13 cellular contexts compared by ENCODE assay signal in the genomic region with DNA sequence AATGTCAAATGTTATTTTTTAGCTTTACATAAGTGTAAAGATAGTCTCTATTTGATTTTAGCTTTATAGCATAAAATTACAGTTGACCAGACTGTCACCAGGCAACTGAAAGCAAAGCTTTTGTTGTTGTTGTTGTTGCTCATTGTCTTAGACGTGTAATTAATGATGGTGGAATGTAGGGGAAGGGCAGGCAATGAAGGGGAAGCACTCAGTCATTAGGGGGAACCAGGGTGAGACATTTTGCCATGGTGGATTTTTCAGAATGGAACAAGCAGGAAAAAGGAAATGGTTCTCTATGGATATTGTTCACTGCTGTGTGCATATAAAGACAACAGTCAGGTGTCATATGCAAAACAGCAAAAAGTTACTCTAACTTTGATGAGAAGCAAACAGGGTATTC.
DNase-seq lines count a peak whose midpoint lies in the region; ATAC-seq and TF ChIP-seq lines count a peak whose summit lies in the region.
"Had no signal": no experiment of that assay in that cellular context is flagged by ENCODE, and none has a peak within 500 bp of the region (broad histone marks: within the 10 kb centered on the region; RNA-seq: fewer than 3 reads in every experiment).

No MANE protein-coding gene starts in this region.

- no peak for ATAC-seq in HG02623 (IDR thresholded peaks at IDR 0.05; ENCODE audit: unreplicated experiment)
- ATAC-seq in HG03457 (IDR thresholded peaks at IDR 0.05; ENCODE audit: unreplicated experiment) = no peak

- peaks cover 3% of the 10 kb centered on the region for H3K36me3 Mint-ChIP-seq in IgD-negative memory B cell
- peaks cover 17% of the 10 kb centered on the region for H3K36me3 Mint-ChIP-seq in nephron progenitor cell (ENCODE audit: low read depth)
- peaks cover 4% of the 10 kb centered on the region for H3K36me3 Mint-ChIP-seq in activated T-helper 2 cell treated with anti-CD3 and anti-CD28 coated beads, Interferon-gamma antibody, Interleukin-2, Interleukin-4, amounts not matched to agents 10 μg/mL and 5 μg/mL and 100 μg/mL, durations not matched to agents 14 hours and 24 hours and 36 hours (ENCODE audit: low read depth)

- no peak for TF ChIP-seq CTCF in epithelial cell of esophagus (IDR thresholded peaks at IDR 0.05; ENCODE audit: insufficient read depth, low read depth, low read length, missing control alignments)
- TF ChIP-seq CTCF in nephron progenitor cell (IDR thresholded peaks at IDR 0.05) = no peak

- H3K4me1 Mint-ChIP-seq in IgD-negative memory B cell (peaks cover 48 to 62% (median 57%) of the 10 kb centered on the region in 3 donors), nephron progenitor cell (peaks cover 57% of the 10 kb centered on the region)
- peaks cover 41% of the 10 kb centered on the region for H3K4me1 Mint-ChIP-seq in activated T-helper 2 cell treated with anti-CD3 and anti-CD28 coated beads, Interferon-gamma antibody, Interleukin-2, Interleukin-4, amounts not matched to agents 10 μg/mL and 5 μg/mL and 100 μg/mL, durations not matched to agents 14 hours and 24 hours and 36 hours (ENCODE audit: low read depth)

- H3K27ac Mint-ChIP-seq in IgD-negative memory B cell (peak overlapping the region; percentile 10 to 93 (median 55)), nephron progenitor cell (peak overlapping the region; percentile 8)
- H3K27ac Mint-ChIP-seq in activated T-helper 2 cell treated with anti-CD3 and anti-CD28 coated beads, Interferon-gamma antibody, Interleukin-2, Interleukin-4, amounts not matched to agents 10 μg/mL and 5 μg/mL and 100 μg/mL, durations not matched to agents 14 hours and 24 hours and 36 hours = no peak overlapping the region
- H3K27ac Mint-ChIP-seq: activated CD4-positive, alpha-beta T cell treated with anti-CD3 and anti-CD28 coated beads, Interleukin-2, amount 10 ng/mL, durations not matched to agents 7 days and 5 days had no signal

- intact Hi-C loops in activated T-helper 2 cell treated with anti-CD3 and anti-CD28 coated beads, Interferon-gamma antibody, Interleukin-2, Interleukin-4, amounts not matched to agents 10 μg/mL and 5 μg/mL and 100 μg/mL, durations not matched to agents 14 hours and 24 hours and 36 hours (cut with micrococcal nuclease) = loop anchor here (10.0 kb wide), 1 partner anchor 338 kb away; no protein-coding TSS in a partner anchor

- DNase-seq in ELR (ENCODE audit: low read depth) = peak; percentile 27
- DNase-seq in epithelial cell of esophagus (ENCODE audit: low read depth) = peak; percentile 20
- DNase-seq in nephron progenitor cell = no peak
- no peak for DNase-seq in NCI-H524 (lab: John Stamatoyannopoulos, UW)
- no peak for DNase-seq in activated T-helper 2 cell treated with anti-CD3 and anti-CD28 coated beads, Interferon-gamma antibody, Interleukin-2, Interleukin-4, amounts not matched to agents 10 μg/mL and 5 μg/mL and 100 μg/mL, durations not matched to agents 14 hours and 24 hours and 36 hours (ENCODE audit: low spot score)
- DNase-seq: activated CD4-positive, alpha-beta T cell treated with anti-CD3 and anti-CD28 coated beads, Interleukin-2, amount 10 ng/mL, durations not matched to agents 7 days and 5 days; activated effector memory CD4-positive, alpha-beta T cell treated with Interleukin-2 at 50 U/mL for 16 hours; esophagus squamous epithelium; PC-9 had no signal

- H3K4me3 Mint-ChIP-seq in IgD-negative memory B cell = peak overlapping the region in 3 of 4 donors; percentile 0 to 52 (median 45)
- peak overlapping the region; percentile 5 for H3K4me3 Mint-ChIP-seq in nephron progenitor cell
- H3K4me3 Mint-ChIP-seq in activated T-helper 2 cell treated with anti-CD3 and anti-CD28 coated beads, Interferon-gamma antibody, Interleukin-2, Interleukin-4, amounts not matched to agents 10 μg/mL and 5 μg/mL and 100 μg/mL, durations not matched to agents 14 hours and 24 hours and 36 hours (ENCODE audit: low read depth) = no peak overlapping the region
- H3K4me3 Mint-ChIP-seq: activated CD4-positive, alpha-beta T cell treated with anti-CD3 and anti-CD28 coated beads, Interleukin-2, amount 10 ng/mL, durations not matched to agents 7 days and 5 days had no signal

- no peak overlapping the region for H3K4me3 ChIP-seq in epithelial cell of esophagus (ENCODE audit: low read length)
- H3K4me3 ChIP-seq: esophagus squamous epithelium, PC-9, thoracic aorta had no signal

- H3K27me3 Mint-ChIP-seq in IgD-negative memory B cell (no peaks in the 10 kb centered on the region), nephron progenitor cell (ENCODE audit: low read depth, poor library complexity) (no peaks in the 10 kb centered on the region)
- no peaks in the 10 kb centered on the region for H3K27me3 Mint-ChIP-seq in activated T-helper 2 cell treated with anti-CD3 and anti-CD28 coated beads, Interferon-gamma antibody, Interleukin-2, Interleukin-4, amounts not matched to agents 10 μg/mL and 5 μg/mL and 100 μg/mL, durations not matched to agents 14 hours and 24 hours and 36 hours (ENCODE audit: low read depth)
- H3K27me3 Mint-ChIP-seq: activated CD4-positive, alpha-beta T cell treated with anti-CD3 and anti-CD28 coated beads, Interleukin-2, amount 10 ng/mL, durations not matched to agents 7 days and 5 days had no signal

- H3K9me3 Mint-ChIP-seq in IgD-negative memory B cell (peaks cover 0 to 2% (median 0%) of the 10 kb centered on the region in 3 donors), nephron progenitor cell (peaks cover 5% of the 10 kb centered on the region)
- no peaks in the 10 kb centered on the region for H3K9me3 Mint-ChIP-seq in activated T-helper 2 cell treated with anti-CD3 and anti-CD28 coated beads, Interferon-gamma antibody, Interleukin-2, Interleukin-4, amounts not matched to agents 10 μg/mL and 5 μg/mL and 100 μg/mL, durations not matched to agents 14 hours and 24 hours and 36 hours
- H3K9me3 Mint-ChIP-seq: activated CD4-positive, alpha-beta T cell treated with anti-CD3 and anti-CD28 coated beads, Interleukin-2, amount 10 ng/mL, durations not matched to agents 7 days and 5 days had no signal

Comparison
In these comparisons a context has a peak if more than half of its experiments do, and no peak if none do; other contexts are left out.
1. DNase-seq: peak in ELR (single experiment) and epithelial cell of esophagus (single experiment); none in nephron progenitor cell (single experiment), NCI-H524 (0 of 2) and activated T-helper 2 cell treated with anti-CD3 and anti-CD28 coated beads, Interferon-gamma antibody, Interleukin-2, Interleukin-4, amounts not matched to agents 10 μg/mL and 5 μg/mL and 100 μg/mL, durations not matched to agents 14 hours and 24 hours and 36 hours (single experiment).